Comparison of ENCODE assay signal across 19 cellular contexts in the genomic region with DNA sequence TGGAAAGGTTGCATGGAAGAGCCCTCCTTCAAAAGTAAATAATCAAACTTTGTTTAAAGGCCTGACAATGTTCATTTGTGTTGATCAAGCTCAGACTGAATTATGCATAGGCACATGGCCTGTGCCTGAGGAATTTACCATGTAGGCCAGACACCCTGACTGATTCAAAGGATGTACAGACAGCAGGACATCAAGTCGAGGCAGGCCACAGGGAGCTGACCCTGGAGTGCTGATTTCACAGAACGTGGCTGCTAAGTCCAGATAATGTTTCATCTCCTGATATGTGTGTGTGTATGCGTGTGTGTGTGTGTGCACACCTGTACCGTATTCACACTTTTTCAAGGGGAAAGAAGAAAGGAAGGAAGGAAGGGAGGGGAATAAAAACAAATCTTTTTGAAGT.
"Had no signal": no experiment of that assay in that cellular context is flagged by ENCODE, and none has a peak within 500 bp of the region (broad histone marks: within the 10 kb centered on the region; RNA-seq: fewer than 3 reads in every experiment).

No MANE protein-coding gene starts in this region.

- H3K27ac ChIP-seq: epithelial cell of prostate, esophagus muscularis mucosa, gastroesophageal sphincter, neutrophil, ovary, right atrium auricular region, tibial artery, upper lobe of left lung, uterus had no signal

- H3K9me3 ChIP-seq: esophagus muscularis mucosa, gastroesophageal sphincter, neutrophil, ovary, right atrium auricular region, tibial artery, upper lobe of left lung, uterus had no signal

- H3K27ac Mint-ChIP-seq: mesothelial cell of epicardium, nephron had no signal

- H3K4me1 ChIP-seq: tibial artery, uterus had no signal

- H3K4me3 Mint-ChIP-seq: mesothelial cell of epicardium, nephron had no signal

- H3K36me3 ChIP-seq: esophagus muscularis mucosa, gastroesophageal sphincter, neutrophil, ovary, right atrium auricular region, tibial artery, upper lobe of left lung, uterus had no signal

- DNase-seq: effector memory CD4-positive, alpha-beta T cell; foreskin fibroblast; glutamatergic neuron; islet precursor cell; ovary; small intestine; stimulated activated CD4-positive, alpha-beta T cell treated with anti-CD3 and anti-CD28 coated beads, Interleukin-12 subunit alpha, Interleukin-12 subunit beta, amount 100 ng/mL, for 4 hours; stimulated activated naive CD4-positive, alpha-beta T cell treated with Interleukin-2 at 50 U/mL for 16 hours; tibial artery; uterus had no signal

- H3K27me3 ChIP-seq: esophagus muscularis mucosa, gastroesophageal sphincter, neutrophil, ovary, right atrium auricular region, tibial artery, upper lobe of left lung, uterus had no signal

- ATAC-seq: gastroesophageal sphincter, left lobe of liver had no signal

- H3K4me3 ChIP-seq: esophagus muscularis mucosa, gastroesophageal sphincter, ovary, right atrium auricular region, tibial artery, upper lobe of left lung, uterus had no signal

- H3K4me1 Mint-ChIP-seq: nephron had no signal
